ENCODE assay signal across 9 cellular contexts in the genomic region with DNA sequence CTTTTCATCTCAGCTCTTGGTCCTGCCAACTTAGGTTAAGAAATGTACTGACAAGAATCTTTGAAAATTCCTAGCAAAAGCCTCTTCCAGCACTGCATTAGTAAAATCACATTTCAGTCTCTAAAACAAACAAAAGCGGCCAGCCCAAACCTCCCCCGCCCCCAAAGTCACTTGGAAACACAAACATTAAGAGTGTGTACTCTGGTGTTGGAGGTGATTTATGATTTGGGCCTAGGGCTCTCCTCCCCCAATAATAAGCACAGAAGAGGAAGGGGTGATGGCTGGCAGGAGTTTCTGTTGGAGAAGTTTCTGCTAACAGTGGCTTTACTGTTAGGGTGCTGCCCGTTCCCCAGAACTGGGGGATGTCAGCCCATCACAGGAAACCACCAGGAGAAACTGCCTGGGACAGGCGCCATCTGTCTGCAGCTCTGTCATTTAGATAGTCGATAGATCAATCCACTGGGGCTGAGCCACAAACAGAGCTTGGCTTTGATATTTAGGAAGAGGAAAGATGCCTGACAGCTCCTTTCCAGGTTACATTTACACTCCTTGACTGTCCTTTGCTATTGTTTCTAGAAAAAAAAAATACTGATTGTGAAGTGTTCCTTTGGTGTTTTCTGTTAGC.
DNase-seq lines count a peak whose midpoint lies in the region; ATAC-seq and TF ChIP-seq lines count a peak whose summit lies in the region.
"Had no signal": no experiment of that assay in that cellular context is flagged by ENCODE, and none has a peak within 500 bp of the region (broad histone marks: within the 10 kb centered on the region; RNA-seq: fewer than 3 reads in every experiment).

No MANE protein-coding gene starts in this region.

- no peak overlapping the region for H3K4me3 ChIP-seq in tibial nerve
- H3K4me3 ChIP-seq in breast epithelium = no peak overlapping the region

- CTCF ChIA-PET in activated CD8-positive, alpha-beta T cell treated with anti-CD3 and anti-CD28 coated beads, Interleukin-2, amount 10 ng/mL, durations not matched to agents 7 days and 5 days (lab: Charles Lee) = interaction anchor here (0.6 to 2.2 kb wide), 21 partner anchors 9 to 345 kb away, joined by 3 to 13 read pairs (median 4); no protein-coding TSS in a partner anchor

- peak; percentile 28 for DNase-seq in GDM1 (lab: John Stamatoyannopoulos, UW)
- peak; percentile 41 for DNase-seq in KBM-7
- peak; percentile 36 for DNase-seq in activated CD8-positive, alpha-beta T cell treated with anti-CD3 and anti-CD28 coated beads, Interleukin-2, amount 10 ng/mL, durations not matched to agents 7 days and 5 days
- DNase-seq in nephron progenitor cell = peak; percentile 52
- no peak for DNase-seq in tibial nerve (ENCODE audit: low spot score in 2 of 2)
- DNase-seq in breast epithelium (ENCODE audit: low spot score in 2 of 2) = no peak

- H3K27me3 ChIP-seq in tibial nerve (no peaks in the 10 kb centered on the region), breast epithelium (no peaks in the 10 kb centered on the region)

- H3K36me3 Mint-ChIP-seq in activated CD8-positive, alpha-beta T cell treated with anti-CD3 and anti-CD28 coated beads, Interleukin-2, amount 10 ng/mL, durations not matched to agents 7 days and 5 days (ENCODE audit: low read depth) = no peaks in the 10 kb centered on the region
- no peaks in the 10 kb centered on the region for H3K36me3 Mint-ChIP-seq in nephron progenitor cell (ENCODE audit: low read depth)

- peak; percentile 65 for ATAC-seq in activated CD8-positive, alpha-beta T cell treated with anti-CD3 and anti-CD28 coated beads, Interleukin-2, amount 10 ng/mL, durations not matched to agents 7 days and 5 days
- ATAC-seq in HG02588 (IDR thresholded peaks at IDR 0.05; ENCODE audit: unreplicated experiment) (no peak), HG03442 (IDR thresholded peaks at IDR 0.05; ENCODE audit: unreplicated experiment) (no peak)

- TF ChIP-seq CTCF in nephron progenitor cell (IDR thresholded peaks at IDR 0.05) (no peak), tibial nerve (IDR thresholded peaks at IDR 0.05) (no peak), breast epithelium (IDR thresholded peaks at IDR 0.05) (no peak)

- no peaks in the 10 kb centered on the region for H3K4me1 ChIP-seq in tibial nerve
- H3K4me1 ChIP-seq in breast epithelium = no peaks in the 10 kb centered on the region
- H3K4me1 ChIP-seq: parathyroid adenoma had no signal

- no peaks in the 10 kb centered on the region for H3K9me3 Mint-ChIP-seq in activated CD8-positive, alpha-beta T cell treated with anti-CD3 and anti-CD28 coated beads, Interleukin-2, amount 10 ng/mL, durations not matched to agents 7 days and 5 days (ENCODE audit: insufficient read depth)
- H3K9me3 Mint-ChIP-seq in nephron progenitor cell = peaks cover 4% of the 10 kb centered on the region

- H3K27ac Mint-ChIP-seq in activated CD8-positive, alpha-beta T cell treated with anti-CD3 and anti-CD28 coated beads, Interleukin-2, amount 10 ng/mL, durations not matched to agents 7 days and 5 days = peak overlapping the region; percentile 45
- peak overlapping the region; percentile 26 for H3K27ac Mint-ChIP-seq in nephron progenitor cell

- peaks cover 37% of the 10 kb centered on the region for H3K4me1 Mint-ChIP-seq in activated CD8-positive, alpha-beta T cell treated with anti-CD3 and anti-CD28 coated beads, Interleukin-2, amount 10 ng/mL, durations not matched to agents 7 days and 5 days (ENCODE audit: low read depth)
- peaks cover 58% of the 10 kb centered on the region for H3K4me1 Mint-ChIP-seq in nephron progenitor cell

- no peaks in the 10 kb centered on the region for H3K9me3 ChIP-seq in tibial nerve
- no peaks in the 10 kb centered on the region for H3K9me3 ChIP-seq in breast epithelium

- H3K4me3 Mint-ChIP-seq in activated CD8-positive, alpha-beta T cell treated with anti-CD3 and anti-CD28 coated beads, Interleukin-2, amount 10 ng/mL, durations not matched to agents 7 days and 5 days = no peak overlapping the region
- H3K4me3 Mint-ChIP-seq in nephron progenitor cell = peak overlapping the region; percentile 59

- TF ChIP-seq EP300 in tibial nerve (IDR thresholded peaks at IDR 0.05) = no peak

- intact Hi-C loops in breast epithelium (cut with DNase I; ENCODE audit: low total_unique reads) = no loop called here

- H3K27ac ChIP-seq in tibial nerve = no peak overlapping the region
- H3K27ac ChIP-seq in breast epithelium = no peak overlapping the region
- H3K27ac ChIP-seq: parathyroid adenoma had no signal

- POLR2A ChIA-PET in activated CD8-positive, alpha-beta T cell treated with anti-CD3 and anti-CD28 coated beads, Interleukin-2, amount 10 ng/mL, durations not matched to agents 7 days and 5 days (lab: Charles Lee) = interaction anchor here (0.6 to 1.6 kb wide), 3 partner anchors 10 to 29 kb away, joined by 3 to 4 read pairs (median 3); no protein-coding TSS in a partner anchor

- in situ Hi-C loops in KBM-7 (cut with MboI; ENCODE audit: low pct_unique_long_range_greater_than_20kb, low sequenced_read_pairs) = no loop called here

- 34 to 45% methylated on average over 5 of the region's 5 CpGs for WGBS in tibial nerve, 2 donors

- no peak for TF ChIP-seq POLR2A in tibial nerve (IDR thresholded peaks at IDR 0.05)
- TF ChIP-seq POLR2A in breast epithelium (IDR thresholded peaks at IDR 0.05) = no peak

- no peaks in the 10 kb centered on the region for H3K36me3 ChIP-seq in tibial nerve
- no peaks in the 10 kb centered on the region for H3K36me3 ChIP-seq in breast epithelium

- H3K27me3 Mint-ChIP-seq in activated CD8-positive, alpha-beta T cell treated with anti-CD3 and anti-CD28 coated beads, Interleukin-2, amount 10 ng/mL, durations not matched to agents 7 days and 5 days (ENCODE audit: low read depth) = no peaks in the 10 kb centered on the region
- H3K27me3 Mint-ChIP-seq in nephron progenitor cell (ENCODE audit: low read depth, poor library complexity) = peaks cover 19% of the 10 kb centered on the region

Comparison
In these comparisons a context has a peak if more than half of its experiments do, and no peak if none do; other contexts are left out.
1. DNase-seq: peak in GDM1 (single experiment), KBM-7 (single experiment), activated CD8-positive, alpha-beta T cell treated with anti-CD3 and anti-CD28 coated beads, Interleukin-2, amount 10 ng/mL, durations not matched to agents 7 days and 5 days (single experiment) and nephron progenitor cell (single experiment); none in tibial nerve (0 of 2) and breast epithelium (0 of 2).